ENCODE assay signal across 8 cellular contexts in genomic region chr20:24994470-24995368, GRCh38. TPM values are rescaled to one million over a fixed set of nuclear protein-coding genes. Genes with fewer than 3 reads are reported as not detected.
DNase-seq lines count a peak whose midpoint lies in the region; ATAC-seq and TF ChIP-seq lines count a peak whose summit lies in the region.

No MANE protein-coding gene starts in this region.

- H3K4me3 ChIP-seq in lower leg skin (ENCODE audit: low read depth, poor library complexity, severe bottlenecking) = no peak overlapping the region

- CTCF ChIA-PET in Calu3 (lab: Charles Lee) = no interaction called here

- DNase-seq in Calu3 = peak; percentile 60
- peak; percentile 92 for DNase-seq in NCI-H510A treated with DMSO at 0.1 percent for 48 hours (lab: John Stamatoyannopoulos, UW)
- peak; percentile 80 to 83 for DNase-seq in activated CD4-positive, alpha-beta T cell treated with anti-CD3 and anti-CD28 coated beads, Interleukin-2, amount 50 U/mL, for 4 hours
- DNase-seq in lower leg skin (ENCODE audit: low spot score in 2 of 2) = peak; percentile 83 to 95
- peak; percentile 51 to 71 (median 68) for DNase-seq in stimulated activated CD4-positive, alpha-beta T cell treated with anti-CD3 and anti-CD28 coated beads, TNF-alpha, amount 100 ng/mL, for 1 hour (ENCODE audit: low read depth in 3 of 3, low spot score in 1 of 3)

- TF ChIP-seq CTCF in Calu3 (IDR thresholded peaks at IDR 0.05; ENCODE audit: unreplicated experiment) = peak; percentile 25
- TF ChIP-seq CTCF in lower leg skin (IDR thresholded peaks at IDR 0.05) = peak in 1 of 3 donors; percentile 71

- ATAC-seq in HG02798 (IDR thresholded peaks at IDR 0.05; ENCODE audit: poor library complexity, unreplicated experiment) (peak; percentile 31), HG02571 (IDR thresholded peaks at IDR 0.05; ENCODE audit: unreplicated experiment) (no peak)

- WGBS in lower leg skin, 2 donors = 35 to 38% methylated on average over 19 to 20 of the region's 20 CpGs

- H3K27ac Mint-ChIP-seq in Calu3 (ENCODE audit: unreplicated experiment) = no peak overlapping the region
- peak overlapping the region; percentile 95 for H3K27ac Mint-ChIP-seq in dendritic cell treated with granulocyte-macrophage colony-stimulating factor and Interleukin-4, amounts not matched to agents 40 ng/mL and 50 ng/mL, for 4 days

- H3K4me1 Mint-ChIP-seq in Calu3 (ENCODE audit: low read depth, unreplicated experiment) = peaks cover 16% of the 10 kb centered on the region
- peaks cover 52% of the 10 kb centered on the region for H3K4me1 Mint-ChIP-seq in dendritic cell treated with granulocyte-macrophage colony-stimulating factor and Interleukin-4, amounts not matched to agents 40 ng/mL and 50 ng/mL, for 4 days (ENCODE audit: low read depth)

- peaks cover 13% of the 10 kb centered on the region for H3K36me3 Mint-ChIP-seq in Calu3 (ENCODE audit: insufficient read depth, unreplicated experiment)
- peaks cover 24% of the 10 kb centered on the region for H3K36me3 Mint-ChIP-seq in dendritic cell treated with granulocyte-macrophage colony-stimulating factor and Interleukin-4, amounts not matched to agents 40 ng/mL and 50 ng/mL, for 4 days (ENCODE audit: low read depth)

- intact Hi-C loops in Calu3 (cut with micrococcal nuclease; ENCODE audit: unreplicated experiment) = loop anchor here (5.0 kb wide), 1 partner anchor 403 kb away; no protein-coding TSS in a partner anchor
- intact Hi-C loops in dendritic cell treated with granulocyte-macrophage colony-stimulating factor and Interleukin-4, amounts not matched to agents 40 ng/mL and 50 ng/mL, for 4 days (cut with micrococcal nuclease) = loop anchor here (1.0 to 10.0 kb wide), 7 partner anchors 42 to 703 kb away; partner anchors contain the start of genes ENTPD6, NANP and ZNF337
- intact Hi-C loops in lower leg skin (cut with DNase I; ENCODE audit: low total_unique reads) = loop anchor here (2.0 to 10.0 kb wide), 3 partner anchors 70 to 700 kb away; partner anchors contain the start of genes ABHD12 and ZNF337

- no peaks in the 10 kb centered on the region for H3K27me3 Mint-ChIP-seq in Calu3 (ENCODE audit: unreplicated experiment)
- peaks cover 5% of the 10 kb centered on the region for H3K27me3 Mint-ChIP-seq in dendritic cell treated with granulocyte-macrophage colony-stimulating factor and Interleukin-4, amounts not matched to agents 40 ng/mL and 50 ng/mL, for 4 days

- H3K4me3 Mint-ChIP-seq in Calu3 (ENCODE audit: low read depth, unreplicated experiment) = no peak overlapping the region
- H3K4me3 Mint-ChIP-seq in dendritic cell treated with granulocyte-macrophage colony-stimulating factor and Interleukin-4, amounts not matched to agents 40 ng/mL and 50 ng/mL, for 4 days = peak overlapping the region; percentile 54

- TF ChIP-seq POLR2A in lower leg skin (IDR thresholded peaks at IDR 0.05) = no peak

- H3K9me3 Mint-ChIP-seq in Calu3 (ENCODE audit: low read depth, unreplicated experiment) = no peaks in the 10 kb centered on the region
- no peaks in the 10 kb centered on the region for H3K9me3 Mint-ChIP-seq in dendritic cell treated with granulocyte-macrophage colony-stimulating factor and Interleukin-4, amounts not matched to agents 40 ng/mL and 50 ng/mL, for 4 days

- no TSS peak for BruUV-seq in Calu3 (replicated peaks; lab: Mats Ljungman, UMichigan)

RNA-seq across cellular contexts. Expression of gene APMAP, which starts 2.2 kb away (rescaled TPM):
- total RNA-seq in Calu3 (2022) (29.9 and 30.7 TPM in 2 replicates), lower leg skin (10 to 100 TPM; 34.4 to 88.7 (median 52.6) TPM)

RNA-seq across cellular contexts. Expression of gene CST7, which starts 45.6 kb away (rescaled TPM):
- total RNA-seq in Calu3 (2022) = not detected in 2 replicates
- 1 to 10 TPM in 3 of 4 donors, under 1 TPM in 1; 0.42 to 5.1 (median 1.2) TPM for total RNA-seq in lower leg skin
